Comparison of ENCODE assay signal across 1 cellular context in the genomic region with DNA sequence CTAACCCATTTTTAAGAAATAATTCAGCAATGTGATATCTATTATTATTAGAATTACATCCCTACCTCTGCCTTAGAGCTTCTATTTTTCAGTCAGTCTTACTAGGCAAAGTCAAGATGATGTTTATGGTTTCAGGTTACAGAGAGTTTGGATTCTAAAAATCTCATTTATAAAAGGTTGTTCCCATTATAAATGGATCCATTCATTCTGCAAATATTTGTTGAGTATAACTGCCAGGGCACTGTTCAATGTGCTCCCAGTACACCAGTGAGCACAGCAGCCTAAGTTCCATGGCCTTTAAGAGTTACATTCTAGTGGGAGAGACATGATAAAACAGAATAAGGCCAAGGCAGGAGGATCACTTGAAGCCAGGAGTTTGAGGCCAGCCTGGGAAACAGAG.
TF ChIP-seq lines count a peak whose summit lies in the region.

No MANE protein-coding gene starts in this region.

TF ChIP-seq in HepG2, 621 proteins besides CTCF, POLR2A, EP300 and RAD21 (continued from another document):
- TF ChIP-seq, protein P1, sequence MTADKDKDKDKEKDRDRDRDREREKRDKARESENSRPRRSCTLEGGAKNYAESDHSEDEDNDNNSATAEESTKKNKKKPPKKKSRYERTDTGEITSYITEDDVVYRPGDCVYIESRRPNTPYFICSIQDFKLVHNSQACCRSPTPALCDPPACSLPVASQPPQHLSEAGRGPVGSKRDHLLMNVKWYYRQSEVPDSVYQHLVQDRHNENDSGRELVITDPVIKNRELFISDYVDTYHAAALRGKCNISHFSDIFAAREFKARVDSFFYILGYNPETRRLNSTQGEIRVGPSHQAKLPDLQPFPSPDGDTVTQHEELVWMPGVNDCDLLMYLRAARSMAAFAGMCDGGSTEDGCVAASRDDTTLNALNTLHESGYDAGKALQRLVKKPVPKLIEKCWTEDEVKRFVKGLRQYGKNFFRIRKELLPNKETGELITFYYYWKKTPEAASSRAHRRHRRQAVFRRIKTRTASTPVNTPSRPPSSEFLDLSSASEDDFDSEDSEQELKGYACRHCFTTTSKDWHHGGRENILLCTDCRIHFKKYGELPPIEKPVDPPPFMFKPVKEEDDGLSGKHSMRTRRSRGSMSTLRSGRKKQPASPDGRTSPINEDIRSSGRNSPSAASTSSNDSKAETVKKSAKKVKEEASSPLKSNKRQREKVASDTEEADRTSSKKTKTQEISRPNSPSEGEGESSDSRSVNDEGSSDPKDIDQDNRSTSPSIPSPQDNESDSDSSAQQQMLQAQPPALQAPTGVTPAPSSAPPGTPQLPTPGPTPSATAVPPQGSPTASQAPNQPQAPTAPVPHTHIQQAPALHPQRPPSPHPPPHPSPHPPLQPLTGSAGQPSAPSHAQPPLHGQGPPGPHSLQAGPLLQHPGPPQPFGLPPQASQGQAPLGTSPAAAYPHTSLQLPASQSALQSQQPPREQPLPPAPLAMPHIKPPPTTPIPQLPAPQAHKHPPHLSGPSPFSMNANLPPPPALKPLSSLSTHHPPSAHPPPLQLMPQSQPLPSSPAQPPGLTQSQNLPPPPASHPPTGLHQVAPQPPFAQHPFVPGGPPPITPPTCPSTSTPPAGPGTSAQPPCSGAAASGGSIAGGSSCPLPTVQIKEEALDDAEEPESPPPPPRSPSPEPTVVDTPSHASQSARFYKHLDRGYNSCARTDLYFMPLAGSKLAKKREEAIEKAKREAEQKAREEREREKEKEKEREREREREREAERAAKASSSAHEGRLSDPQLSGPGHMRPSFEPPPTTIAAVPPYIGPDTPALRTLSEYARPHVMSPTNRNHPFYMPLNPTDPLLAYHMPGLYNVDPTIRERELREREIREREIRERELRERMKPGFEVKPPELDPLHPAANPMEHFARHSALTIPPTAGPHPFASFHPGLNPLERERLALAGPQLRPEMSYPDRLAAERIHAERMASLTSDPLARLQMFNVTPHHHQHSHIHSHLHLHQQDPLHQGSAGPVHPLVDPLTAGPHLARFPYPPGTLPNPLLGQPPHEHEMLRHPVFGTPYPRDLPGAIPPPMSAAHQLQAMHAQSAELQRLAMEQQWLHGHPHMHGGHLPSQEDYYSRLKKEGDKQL (CRISPR knock-in tag; IDR thresholded peaks at IDR 0.05; ENCODE audit: low read depth), result no peak
- no peak for TF ChIP-seq HNRNPH1 (optimal IDR thresholded peaks at IDR 0.05; ENCODE audit: low read depth, low read length)
- TF ChIP-seq FOXJ3 (CRISPR knock-in tag; IDR thresholded peaks at IDR 0.05; ENCODE audit: borderline replicate concordance), result no peak
- no peak for TF ChIP-seq ZNF543 (CRISPR knock-in tag; IDR thresholded peaks at IDR 0.05)
